In the genomic region with DNA sequence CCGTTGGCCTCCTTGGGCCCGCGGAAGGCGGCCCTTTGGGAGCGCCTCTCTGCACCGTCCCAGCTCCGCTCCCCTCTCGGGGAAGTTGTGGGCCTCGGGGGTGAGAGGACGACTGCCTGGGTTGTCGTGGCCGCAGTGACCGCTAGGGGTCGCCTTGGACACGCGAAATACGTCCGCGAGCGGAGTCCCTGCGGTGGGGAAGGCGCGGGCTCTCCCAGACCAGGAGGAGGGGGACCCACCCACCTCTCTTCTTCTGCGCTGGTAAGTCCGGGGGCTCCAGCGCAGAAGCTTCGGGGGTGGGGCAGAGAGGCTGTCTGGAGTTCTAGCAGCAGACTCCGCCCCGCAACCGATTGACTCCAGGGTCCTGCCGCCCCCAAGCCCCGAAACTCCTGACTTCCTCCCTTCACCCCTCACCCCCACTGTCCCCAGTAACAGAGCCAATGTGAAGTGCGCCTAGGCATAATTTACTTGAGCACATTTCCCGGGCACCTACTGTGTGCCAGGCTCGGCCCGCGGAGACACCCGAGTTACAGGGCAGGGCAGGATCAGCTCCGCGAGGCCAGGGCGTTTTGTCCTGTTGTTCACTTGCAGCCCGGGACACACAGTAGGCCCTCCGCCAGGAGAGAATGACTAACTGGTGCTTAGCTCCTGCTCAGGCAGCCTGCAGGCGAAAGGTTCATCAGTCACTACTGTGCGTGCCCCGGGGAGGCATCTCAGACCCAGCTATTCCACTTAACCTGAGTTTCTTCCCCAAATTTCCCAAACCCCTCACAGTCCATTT, we compare ENCODE assay signal across 9 cellular contexts. TPM values are rescaled to one million over a fixed set of nuclear protein-coding genes. Genes with fewer than 3 reads are reported as not detected.
DNase-seq lines count a peak whose midpoint lies in the region; ATAC-seq and TF ChIP-seq lines count a peak whose summit lies in the region.
"Had no signal": no experiment of that assay in that cellular context is flagged by ENCODE, and none has a peak within 500 bp of the region (broad histone marks: within the 10 kb centered on the region; RNA-seq: fewer than 3 reads in every experiment).

No MANE protein-coding gene starts in this region.

- no peaks in the 10 kb centered on the region for H3K36me3 Mint-ChIP-seq in natural killer cell

- no peaks in the 10 kb centered on the region for H3K36me3 ChIP-seq in OCI-LY7 (ENCODE audit: insufficient read depth, low read length)

- H3K4me1 ChIP-seq in OCI-LY7 (ENCODE audit: insufficient read depth, low read length, poor library complexity, severe bottlenecking) = peaks cover 15% of the 10 kb centered on the region

- intact Hi-C loops in OCI-LY7 (cut with micrococcal nuclease; ENCODE audit: unreplicated experiment) (loop anchor here (1.0 to 10.0 kb wide), 6 partner anchors 39 to 354 kb away; partner anchors contain the start of gene FLNB), natural killer cell (cut with micrococcal nuclease) (loop anchor here (2.0 kb wide), 1 partner anchor 39 kb away; no protein-coding TSS in a partner anchor)

- H3K27ac Mint-ChIP-seq in natural killer cell = no peak overlapping the region

- POLR2A ChIA-PET in OCI-LY7 (lab: Charles Lee) = no interaction called here

- no peaks in the 10 kb centered on the region for H3K79me2 ChIP-seq in OCI-LY7 (ENCODE audit: insufficient read depth, low read depth, low read length)

- H4K20me1 ChIP-seq in OCI-LY7 (ENCODE audit: insufficient read depth, low read length) = no peaks in the 10 kb centered on the region

- no peaks in the 10 kb centered on the region for H3K9me3 Mint-ChIP-seq in natural killer cell

- peak overlapping the region; percentile 56 for H3K4me3 Mint-ChIP-seq in natural killer cell

- H3K4me3 ChIP-seq in AG09309 (ENCODE audit: control insufficient read depth, low read depth, low read length) = peak overlapping the region; percentile 38
- H3K4me3 ChIP-seq in OCI-LY7 (ENCODE audit: low read depth, low read length, poor library complexity, severe bottlenecking) = peak overlapping the region; percentile 53

- peaks cover 0 to 10% of the 10 kb centered on the region in 2 donors for H3K27me3 Mint-ChIP-seq in natural killer cell (ENCODE audit: low read depth in 2 of 2)

- H3K27ac ChIP-seq in OCI-LY7 (ENCODE audit: low read depth, low read length, poor library complexity, severe bottlenecking) = no peak overlapping the region

- CTCF ChIA-PET in OCI-LY7 (lab: Charles Lee; ENCODE audit: unreplicated experiment) = interaction anchor here (0.5 to 2.2 kb wide), 7 partner anchors 23 to 562 kb away, joined by 3 to 8 read pairs (median 3); partner anchors contain the start of genes HTD2 and RPP14

- BruUV-seq in OCI-LY7 (replicated peaks; lab: Mats Ljungman, UMichigan) = no TSS peak

- peak overlapping the region; percentile 35; the same call in 1 of the 2 replicates for H2AFZ ChIP-seq in OCI-LY7 (ENCODE audit: low read length)

- no peaks in the 10 kb centered on the region for H3K9me2 ChIP-seq in OCI-LY7 (ENCODE audit: insufficient read depth, low read length)

- no peaks in the 10 kb centered on the region for H3K9me3 ChIP-seq in OCI-LY7 (ENCODE audit: low read length)

- DNase-seq in AG09309 (ENCODE audit: low read depth) (peak; percentile 21), OCI-LY7 (ENCODE audit: low spot score) (peak; percentile 85), activated T-helper 1 cell treated with Interleukin-2 at 50 U/mL for 16 hours (ENCODE audit: low read depth) (peak; percentile 76), fibroblast of peridontal ligament (ENCODE audit: extremely low read depth) (peak; percentile 74), natural killer cell (peak; percentile 84)
- peak; percentile 66 to 86 (median 83) for DNase-seq in stimulated activated naive CD4-positive, alpha-beta T cell (lab: John Stamatoyannopoulos, UW)

- ATAC-seq in GM18868 (IDR thresholded peaks at IDR 0.05; ENCODE audit: unreplicated experiment) (peak; percentile 82), HG03378 (IDR thresholded peaks at IDR 0.05; ENCODE audit: unreplicated experiment) (peak; percentile 51), natural killer cell (peak; percentile 93 to 98 (median 97))

- H3K4me2 ChIP-seq in OCI-LY7 (ENCODE audit: low read length) = peak overlapping the region; percentile 40

- TF ChIP-seq CTCF in AG09309 (IDR thresholded peaks at IDR 0.05; ENCODE audit: control insufficient read depth, insufficient read depth, low read depth, low read length, missing control alignments) = peak; percentile 93
- peak; percentile 88 for TF ChIP-seq CTCF in OCI-LY7 (conservative IDR thresholded peaks at IDR 0.05; ENCODE audit: low read length)
- TF ChIP-seq CTCF in natural killer cell (IDR thresholded peaks at IDR 0.05) = peak; percentile 96

- H3K4me1 Mint-ChIP-seq in natural killer cell = peaks cover 0 to 12% of the 10 kb centered on the region in 2 donors

RNA-seq across cellular contexts. Expression of gene DNASE1L3, which starts 32.8 kb away (rescaled TPM):
- total RNA-seq in OCI-LY7 (2014; rRNA removed; shearing (Covaris generic)) = not detected in 2 replicates
- total RNA-seq in OCI-LY7 (2022) (0.61 and 1.3 TPM in 2 replicates), natural killer cell (1 to 10 TPM in 1 of 3 donors, not detected in 2; 1.3 TPM)
- total RNA-seq: T-helper 2 cell treated with Interferon-gamma antibody and Interleukin-4, amounts not matched to agents 100 ng/mL and 5 ng/mL, for 36 hours had no signal

RNA-seq across cellular contexts. Expression of gene ABHD6, which starts 59.7 kb away (rescaled TPM):
- 5.8 TPM in 2 replicates for total RNA-seq in OCI-LY7 (2014; rRNA removed; shearing (Covaris generic))
- total RNA-seq in OCI-LY7 (2022) = 8.9 and 10.7 TPM in 2 replicates
- 10 to 100 TPM in 1 of 3 donors, 1 to 10 TPM in 2; 5.0 to 10.6 (median 9.3) TPM for total RNA-seq in natural killer cell

Comparison
In these comparisons a context has a peak if more than half of its experiments do, and no peak if none do; other contexts are left out.
1. DNase-seq: peak in every context shown above with its lines; median percentile 85 in OCI-LY7; 84 in natural killer cell; 83 in stimulated activated naive CD4-positive, alpha-beta T cell; 76 in activated T-helper 1 cell treated with Interleukin-2 at 50 U/mL for 16 hours; 74 in fibroblast of peridontal ligament; 21 in AG09309.